Comparison of ENCODE assay signal across 8 cellular contexts in the genomic region with DNA sequence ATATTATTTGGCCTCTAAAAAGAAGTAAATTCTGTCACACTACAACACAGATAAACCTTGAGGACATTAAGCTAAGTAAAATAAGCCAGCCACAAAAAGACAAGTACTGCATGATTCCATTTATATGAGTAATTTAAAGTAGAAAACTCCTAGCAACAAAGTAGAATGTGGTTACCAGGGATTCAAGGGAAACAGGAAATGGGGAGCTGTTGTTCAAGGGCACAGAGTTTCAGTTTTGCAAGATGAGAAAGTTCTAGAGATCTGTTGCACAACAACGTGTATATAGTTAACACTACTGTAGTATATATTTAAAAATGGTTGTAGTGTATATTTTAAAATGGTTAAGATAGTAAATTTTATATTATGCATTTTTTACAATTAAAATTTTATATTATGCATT. TPM values are rescaled to one million over a fixed set of nuclear protein-coding genes. Genes with fewer than 3 reads are reported as not detected.
DNase-seq lines count a peak whose midpoint lies in the region; ATAC-seq lines count a peak whose summit lies in the region.

No MANE protein-coding gene starts in this region.

- ATAC-seq in activated CD4-positive, alpha-beta T cell treated with anti-CD3 and anti-CD28 coated beads for 36 hours, result peak; percentile 71
- peak; percentile 80 for ATAC-seq in stimulated activated effector memory CD8-positive, alpha-beta T cell treated with anti-CD3 and anti-CD28 coated beads, Interleukin-12 subunit alpha, Interleukin-12 subunit beta, amount 100 ng/mL, for 72 hours
- no peak for ATAC-seq in HG02763 (IDR thresholded peaks at IDR 0.05; ENCODE audit: unreplicated experiment)

- H3K36me3 Mint-ChIP-seq in activated CD4-positive, alpha-beta T cell treated with anti-CD3 and anti-CD28 coated beads for 36 hours (ENCODE audit: low read depth), result peaks cover 48% of the 10 kb centered on the region
- H3K36me3 Mint-ChIP-seq in stimulated activated effector memory CD8-positive, alpha-beta T cell treated with anti-CD3 and anti-CD28 coated beads, Interleukin-12 subunit alpha, Interleukin-12 subunit beta, amount 100 ng/mL, for 72 hours, result peaks cover 100% of the 10 kb centered on the region

- no peak overlapping the region for H3K4me3 Mint-ChIP-seq in activated CD4-positive, alpha-beta T cell treated with anti-CD3 and anti-CD28 coated beads for 36 hours
- no peak overlapping the region for H3K4me3 Mint-ChIP-seq in stimulated activated effector memory CD8-positive, alpha-beta T cell treated with anti-CD3 and anti-CD28 coated beads, Interleukin-12 subunit alpha, Interleukin-12 subunit beta, amount 100 ng/mL, for 72 hours

- DNase-seq in activated CD4-positive, alpha-beta T cell treated with anti-CD3 and anti-CD28 coated beads for 36 hours, result peak; percentile 18
- DNase-seq in activated CD4-positive, alpha-beta T cell treated with anti-CD3 and anti-CD28 coated beads, Interleukin-2, amount 50 U/mL, for 4 hours, result no peak
- DNase-seq in SKM-1 treated with dmso at 0.1 percent for 144 hours (lab: John Stamatoyannopoulos, UW; ENCODE audit: unreplicated experiment), result peak; percentile 79
- peak; percentile 69 for DNase-seq in fibroblast of the conjunctiva (ENCODE audit: low read depth)
- DNase-seq in stimulated activated effector memory CD8-positive, alpha-beta T cell treated with anti-CD3 and anti-CD28 coated beads, Interleukin-12 subunit alpha, Interleukin-12 subunit beta, amount 100 ng/mL, for 72 hours (ENCODE audit: low spot score in 2 of 2), result no peak
- no peak for DNase-seq in inferior parietal cortex (ENCODE audit: extremely low spot score)
- DNase-seq in mucosa of gallbladder (ENCODE audit: low spot score), result no peak

- POLR2A ChIA-PET in activated CD4-positive, alpha-beta T cell treated with anti-CD3 and anti-CD28 coated beads for 36 hours (lab: Charles Lee), result interaction anchor here (0.8 to 1.8 kb wide), 4 partner anchors 12 to 35 kb away, joined by 3 to 6 read pairs (median 4); a partner anchor contains a TSS

- CTCF ChIA-PET in activated CD4-positive, alpha-beta T cell treated with anti-CD3 and anti-CD28 coated beads for 36 hours (lab: Charles Lee), result interaction anchor here (0.7 to 1.4 kb wide), 6 partner anchors 13 to 352 kb away, joined by 3 to 8 read pairs (median 4); a partner anchor contains a TSS

- H3K9me3 Mint-ChIP-seq in activated CD4-positive, alpha-beta T cell treated with anti-CD3 and anti-CD28 coated beads for 36 hours (ENCODE audit: low read depth), result no peaks in the 10 kb centered on the region
- no peaks in the 10 kb centered on the region for H3K9me3 Mint-ChIP-seq in stimulated activated effector memory CD8-positive, alpha-beta T cell treated with anti-CD3 and anti-CD28 coated beads, Interleukin-12 subunit alpha, Interleukin-12 subunit beta, amount 100 ng/mL, for 72 hours

- H3K27me3 Mint-ChIP-seq in activated CD4-positive, alpha-beta T cell treated with anti-CD3 and anti-CD28 coated beads for 36 hours, result no peaks in the 10 kb centered on the region

- peak overlapping the region; percentile 69 for H3K27ac Mint-ChIP-seq in activated CD4-positive, alpha-beta T cell treated with anti-CD3 and anti-CD28 coated beads for 36 hours
- H3K27ac Mint-ChIP-seq in stimulated activated effector memory CD8-positive, alpha-beta T cell treated with anti-CD3 and anti-CD28 coated beads, Interleukin-12 subunit alpha, Interleukin-12 subunit beta, amount 100 ng/mL, for 72 hours, result no peak overlapping the region

- intact Hi-C loops in activated CD4-positive, alpha-beta T cell treated with anti-CD3 and anti-CD28 coated beads for 36 hours (cut with DNase I, micrococcal nuclease), result loop anchor here (1.0 to 2.0 kb wide), 4 partner anchors 25 to 40 kb away; a partner anchor contains a TSS

- peaks cover 27% of the 10 kb centered on the region for H3K4me1 Mint-ChIP-seq in activated CD4-positive, alpha-beta T cell treated with anti-CD3 and anti-CD28 coated beads for 36 hours
- peaks cover 28% of the 10 kb centered on the region for H3K4me1 Mint-ChIP-seq in stimulated activated effector memory CD8-positive, alpha-beta T cell treated with anti-CD3 and anti-CD28 coated beads, Interleukin-12 subunit alpha, Interleukin-12 subunit beta, amount 100 ng/mL, for 72 hours

RNA-seq across cellular contexts. Expression of a gene that starts 25.4 kb away (rescaled TPM):
- total RNA-seq in activated CD4-positive, alpha-beta T cell treated with anti-CD3 and anti-CD28 coated beads for 36 hours, result 100 to 1,000 TPM in 1 of 2 experiments, 10 to 100 TPM in 1; 80.3 to 124 TPM
- total RNA-seq in mucosa of gallbladder, result 227 TPM

RNA-seq across cellular contexts. Expression of a gene that starts 34.9 kb away (rescaled TPM):
- 1 to 10 TPM; 1.7 to 2.6 TPM for total RNA-seq in activated CD4-positive, alpha-beta T cell treated with anti-CD3 and anti-CD28 coated beads for 36 hours
- total RNA-seq in mucosa of gallbladder, result 2.8 TPM

Comparison
In these comparisons a context has a peak if more than half of its experiments do, and no peak if none do; other contexts are left out.
1. DNase-seq: peak in activated CD4-positive, alpha-beta T cell treated with anti-CD3 and anti-CD28 coated beads for 36 hours (single experiment), SKM-1 treated with dmso at 0.1 percent for 144 hours (single experiment) and fibroblast of the conjunctiva (single experiment); none in activated CD4-positive, alpha-beta T cell treated with anti-CD3 and anti-CD28 coated beads, Interleukin-2, amount 50 U/mL, for 4 hours (0 of 2), stimulated activated effector memory CD8-positive, alpha-beta T cell treated with anti-CD3 and anti-CD28 coated beads, Interleukin-12 subunit alpha, Interleukin-12 subunit beta, amount 100 ng/mL, for 72 hours (0 of 2), inferior parietal cortex (single experiment) and mucosa of gallbladder (single experiment).